ENCODE assay signal across 8 cellular contexts in the genomic region with DNA sequence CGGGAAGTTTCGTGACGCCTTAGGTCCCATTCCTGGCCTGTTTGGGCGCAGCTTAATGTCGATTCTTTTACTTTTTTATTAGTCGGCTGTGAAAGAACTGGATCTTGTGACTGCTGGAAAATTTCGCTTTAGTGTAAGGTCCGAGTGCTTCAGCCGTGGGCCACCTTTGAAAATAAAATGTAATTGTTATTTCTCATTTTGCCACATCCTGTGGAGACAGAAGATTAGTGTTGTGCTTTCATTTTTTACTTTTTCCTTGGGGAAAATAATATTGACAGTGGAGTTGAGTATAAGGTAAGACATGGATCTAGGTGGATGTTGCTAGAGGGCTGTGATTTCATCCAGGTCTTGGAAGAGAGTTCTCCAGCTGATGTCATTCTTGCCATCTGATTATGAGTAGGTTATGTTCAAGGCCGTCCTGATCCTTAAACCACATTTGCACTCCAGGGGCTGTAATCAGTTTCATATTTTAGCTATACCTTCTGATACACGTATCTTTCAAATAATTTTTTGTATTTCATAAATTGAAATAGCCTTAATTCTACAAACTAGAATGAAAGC. TPM values are rescaled to one million over a fixed set of nuclear protein-coding genes. Genes with fewer than 3 reads are reported as not detected.
DNase-seq lines count a peak whose midpoint lies in the region; ATAC-seq and TF ChIP-seq lines count a peak whose summit lies in the region.

No MANE protein-coding gene starts in this region.

- no peaks in the 10 kb centered on the region for H4K20me1 ChIP-seq in HCT116 (ENCODE audit: insufficient read depth)

- DNase-seq in HCT116 (ENCODE audit: low read depth, low spot score) (no peak), retinal pigment epithelial cell (ENCODE audit: low read depth) (no peak)
- no peak for DNase-seq in activated CD8-positive, alpha-beta memory T cell treated with anti-CD3 and anti-CD28 coated beads, Interleukin-2, amount 50 U/mL, for 48 hours

- H3K79me2 ChIP-seq in HCT116 (ENCODE audit: insufficient read depth, low read length), result peaks cover 59% of the 10 kb centered on the region

- H3K4me3 ChIP-seq in HCT116 (replicated peaks in 1 of 2; ENCODE audit: low read depth in 1 of 2, low read length in 2 of 2) (peak overlapping the region; percentile 81 to 94), WI38 (ENCODE audit: low read depth, low read length) (peak overlapping the region; percentile 90), gastroesophageal sphincter (peak overlapping the region; percentile 90 to 93), retinal pigment epithelial cell (ENCODE audit: low read length) (peak overlapping the region; percentile 87)

- intact Hi-C loops in HCT116 (cut with micrococcal nuclease), result no loop called here

- CTCF ChIA-PET in HCT116 (lab: Charles Lee), result interaction anchor here (1.6 kb wide), 1 partner anchor 135 kb away, joined by 4 read pairs; no protein-coding TSS in a partner anchor

- TF ChIP-seq POLR2A in HCT116 (IDR thresholded peaks at IDR 0.05; ENCODE audit: borderline replicate concordance, extremely low read depth, insufficient read depth, insufficient read length) (no peak), gastroesophageal sphincter (IDR thresholded peaks at IDR 0.05) (no peak)

- ATAC-seq in HCT116, result no peak
- no peak for ATAC-seq in gastroesophageal sphincter
- no peak for ATAC-seq in GM21723 (IDR thresholded peaks at IDR 0.05; ENCODE audit: unreplicated experiment)
- ATAC-seq in GM19455 (IDR thresholded peaks at IDR 0.05; ENCODE audit: unreplicated experiment), result no peak
- ATAC-seq in HG02642 (IDR thresholded peaks at IDR 0.05; ENCODE audit: poor library complexity, unreplicated experiment), result no peak

- H3K27me3 ChIP-seq in HCT116 (ENCODE audit: insufficient read depth, low read length) (no peaks in the 10 kb centered on the region), gastroesophageal sphincter (no peaks in the 10 kb centered on the region)

- WGBS in gastroesophageal sphincter (ENCODE audit: low coverage in 1 of 2), 2 donors, result 2 to 6% methylated on average over 8 to 11 of the region's 11 CpGs

- TF ChIP-seq RAD21 in HCT116 (IDR thresholded peaks at IDR 0.05; ENCODE audit: low read depth), result no peak

- peaks cover 5 to 11% of the 10 kb centered on the region in 2 experiments; a peak in 3 of 4 replicates for H3K4me1 ChIP-seq in HCT116 (ENCODE audit: control insufficient read depth in 1 of 2, insufficient read depth in 2 of 2, low read length in 2 of 2)
- H3K4me1 ChIP-seq in gastroesophageal sphincter, result peaks cover 7 to 54% (median 12%) of the 10 kb centered on the region in 3 donors

- H3K36me3 ChIP-seq in HCT116 (ENCODE audit: control insufficient read depth in 1 of 2, insufficient read depth in 2 of 2, low read length in 2 of 2) (peaks cover 0 to 1% of the 10 kb centered on the region in 2 experiments; a peak in 2 of 4 replicates), gastroesophageal sphincter (no peaks in the 10 kb centered on the region)

- BruUV-seq in HCT116 (replicated peaks; lab: Mats Ljungman, UMichigan), result no TSS peak

- POLR2A ChIA-PET in HCT116 (lab: Charles Lee), result interaction anchor here (1.4 kb wide), 1 partner anchor 24 kb away, joined by 3 read pairs; no protein-coding TSS in a partner anchor

- peak overlapping the region; percentile 78 for H3K9ac ChIP-seq in HCT116 (ENCODE audit: low read length)

- H3K9me2 ChIP-seq in HCT116 (ENCODE audit: insufficient read depth), result no peaks in the 10 kb centered on the region

- no peak for TF ChIP-seq CTCF in HCT116 (IDR thresholded peaks at IDR 0.05 in 2 of 3, conservative IDR thresholded peaks at IDR 0.05 in 1 of 3; ENCODE audit: borderline replicate concordance in 1 of 3, insufficient read depth in 1 of 3, low read depth in 2 of 3, low read length in 2 of 3)
- TF ChIP-seq CTCF in WI38 (IDR thresholded peaks at IDR 0.05; ENCODE audit: low read depth, low read length), result no peak
- TF ChIP-seq CTCF in gastroesophageal sphincter (IDR thresholded peaks at IDR 0.05), result no peak
- no peak for TF ChIP-seq CTCF in retinal pigment epithelial cell (conservative IDR thresholded peaks at IDR 0.05; ENCODE audit: low read depth, low read length)

- peak overlapping the region; percentile 76 for H3K4me2 ChIP-seq in HCT116 (ENCODE audit: low read length)

- H3K27ac ChIP-seq in HCT116 (ENCODE audit: low read depth, low read length) (peak overlapping the region; percentile 54), gastroesophageal sphincter (peak overlapping the region; percentile 87 to 94 (median 94))

- H3K9me3 ChIP-seq in HCT116 (ENCODE audit: control insufficient read depth in 1 of 2, insufficient read depth in 1 of 2, low read depth in 1 of 2, low read length in 2 of 2) (no peaks in the 10 kb centered on the region), gastroesophageal sphincter (no peaks in the 10 kb centered on the region)

- RAD21 ChIA-PET in HCT116 (lab: Charles Lee; ENCODE audit: low non-redundant PET in 1 of 2, low total read pairs in 2 of 2, uncharacterized antibody in 2 of 2, unreplicated experiment in 2 of 2), result no interaction called here

- no peak for TF ChIP-seq EP300 in gastroesophageal sphincter (IDR thresholded peaks at IDR 0.05)

- no peak overlapping the region for H2AFZ ChIP-seq in HCT116 (ENCODE audit: low read depth, low read length, poor library complexity, severe bottlenecking)

TF ChIP-seq in HCT116, 20 proteins besides CTCF, POLR2A, EP300 and RAD21 (continues in another document):
- TF ChIP-seq, protein P1, sequence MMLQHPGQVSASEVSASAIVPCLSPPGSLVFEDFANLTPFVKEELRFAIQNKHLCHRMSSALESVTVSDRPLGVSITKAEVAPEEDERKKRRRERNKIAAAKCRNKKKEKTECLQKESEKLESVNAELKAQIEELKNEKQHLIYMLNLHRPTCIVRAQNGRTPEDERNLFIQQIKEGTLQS (IDR thresholded peaks at IDR 0.05), result no peak
- TF ChIP-seq EZH2phosphoT487 (IDR thresholded peaks at IDR 0.05; ENCODE audit: borderline replicate concordance) (no peak), CEBPB (IDR thresholded peaks at IDR 0.05; ENCODE audit: low read depth) (no peak), EZH2 (IDR thresholded peaks at IDR 0.05) (no peak), YY1 (IDR thresholded peaks at IDR 0.05; ENCODE audit: extremely low read depth, insufficient replicate concordance, low read depth, low read length) (no peak), SRF (IDR thresholded peaks at IDR 0.05; ENCODE audit: low read depth) (no peak), ELF1 (IDR thresholded peaks at IDR 0.05; ENCODE audit: borderline replicate concordance, low read depth) (no peak), FOSL1 (IDR thresholded peaks at IDR 0.05; ENCODE audit: low read depth) (no peak), EGR1 (IDR thresholded peaks at IDR 0.05; ENCODE audit: low read depth) (no peak), ZFX (IDR thresholded peaks at IDR 0.05) (no peak), ZNF274 (IDR thresholded peaks at IDR 0.05; ENCODE audit: low read depth, low read length) (no peak), SIN3A (IDR thresholded peaks at IDR 0.05; ENCODE audit: low read depth) (no peak), SP1 (IDR thresholded peaks at IDR 0.05; ENCODE audit: low read depth) (no peak)
- TF ChIP-seq, protein P2, sequence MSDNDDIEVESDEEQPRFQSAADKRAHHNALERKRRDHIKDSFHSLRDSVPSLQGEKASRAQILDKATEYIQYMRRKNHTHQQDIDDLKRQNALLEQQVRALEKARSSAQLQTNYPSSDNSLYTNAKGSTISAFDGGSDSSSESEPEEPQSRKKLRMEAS (IDR thresholded peaks at IDR 0.05), result no peak
- TF ChIP-seq, protein P3, sequence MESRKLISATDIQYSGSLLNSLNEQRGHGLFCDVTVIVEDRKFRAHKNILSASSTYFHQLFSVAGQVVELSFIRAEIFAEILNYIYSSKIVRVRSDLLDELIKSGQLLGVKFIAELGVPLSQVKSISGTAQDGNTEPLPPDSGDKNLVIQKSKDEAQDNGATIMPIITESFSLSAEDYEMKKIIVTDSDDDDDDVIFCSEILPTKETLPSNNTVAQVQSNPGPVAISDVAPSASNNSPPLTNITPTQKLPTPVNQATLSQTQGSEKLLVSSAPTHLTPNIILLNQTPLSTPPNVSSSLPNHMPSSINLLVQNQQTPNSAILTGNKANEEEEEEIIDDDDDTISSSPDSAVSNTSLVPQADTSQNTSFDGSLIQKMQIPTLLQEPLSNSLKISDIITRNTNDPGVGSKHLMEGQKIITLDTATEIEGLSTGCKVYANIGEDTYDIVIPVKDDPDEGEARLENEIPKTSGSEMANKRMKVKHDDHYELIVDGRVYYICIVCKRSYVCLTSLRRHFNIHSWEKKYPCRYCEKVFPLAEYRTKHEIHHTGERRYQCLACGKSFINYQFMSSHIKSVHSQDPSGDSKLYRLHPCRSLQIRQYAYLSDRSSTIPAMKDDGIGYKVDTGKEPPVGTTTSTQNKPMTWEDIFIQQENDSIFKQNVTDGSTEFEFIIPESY (IDR thresholded peaks at IDR 0.05; ENCODE audit: extremely low read depth, insufficient replicate concordance, low read length), result no peak
- TF ChIP-seq, protein P4, sequence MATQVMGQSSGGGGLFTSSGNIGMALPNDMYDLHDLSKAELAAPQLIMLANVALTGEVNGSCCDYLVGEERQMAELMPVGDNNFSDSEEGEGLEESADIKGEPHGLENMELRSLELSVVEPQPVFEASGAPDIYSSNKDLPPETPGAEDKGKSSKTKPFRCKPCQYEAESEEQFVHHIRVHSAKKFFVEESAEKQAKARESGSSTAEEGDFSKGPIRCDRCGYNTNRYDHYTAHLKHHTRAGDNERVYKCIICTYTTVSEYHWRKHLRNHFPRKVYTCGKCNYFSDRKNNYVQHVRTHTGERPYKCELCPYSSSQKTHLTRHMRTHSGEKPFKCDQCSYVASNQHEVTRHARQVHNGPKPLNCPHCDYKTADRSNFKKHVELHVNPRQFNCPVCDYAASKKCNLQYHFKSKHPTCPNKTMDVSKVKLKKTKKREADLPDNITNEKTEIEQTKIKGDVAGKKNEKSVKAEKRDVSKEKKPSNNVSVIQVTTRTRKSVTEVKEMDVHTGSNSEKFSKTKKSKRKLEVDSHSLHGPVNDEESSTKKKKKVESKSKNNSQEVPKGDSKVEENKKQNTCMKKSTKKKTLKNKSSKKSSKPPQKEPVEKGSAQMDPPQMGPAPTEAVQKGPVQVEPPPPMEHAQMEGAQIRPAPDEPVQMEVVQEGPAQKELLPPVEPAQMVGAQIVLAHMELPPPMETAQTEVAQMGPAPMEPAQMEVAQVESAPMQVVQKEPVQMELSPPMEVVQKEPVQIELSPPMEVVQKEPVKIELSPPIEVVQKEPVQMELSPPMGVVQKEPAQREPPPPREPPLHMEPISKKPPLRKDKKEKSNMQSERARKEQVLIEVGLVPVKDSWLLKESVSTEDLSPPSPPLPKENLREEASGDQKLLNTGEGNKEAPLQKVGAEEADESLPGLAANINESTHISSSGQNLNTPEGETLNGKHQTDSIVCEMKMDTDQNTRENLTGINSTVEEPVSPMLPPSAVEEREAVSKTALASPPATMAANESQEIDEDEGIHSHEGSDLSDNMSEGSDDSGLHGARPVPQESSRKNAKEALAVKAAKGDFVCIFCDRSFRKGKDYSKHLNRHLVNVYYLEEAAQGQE (IDR thresholded peaks at IDR 0.05; ENCODE audit: low read depth), result no peak

RNA-seq across cellular contexts. Expression of a gene that starts 0.9 kb away (rescaled TPM):
- total RNA-seq in HCT116 (2021; ENCODE audit: unreplicated experiment) (68.1 TPM), gastroesophageal sphincter (100 to 1,000 TPM in 1 of 4 donors, 10 to 100 TPM in 3; 40.5 to 104 (median 77.5) TPM)
- polyA plus RNA-seq in HCT116 (2012), result 17.8 and 23.1 TPM in 2 replicates
